ENCODE assay signal across 2 cellular contexts in genomic region chr4:107743532-107743931, GRCh38.
TF ChIP-seq lines count a peak whose summit lies in the region.

No MANE protein-coding gene starts in this region.

TF ChIP-seq in A549, 52 proteins besides CTCF, POLR2A, EP300 and RAD21:
- peak; percentile 83 for TF ChIP-seq MAFK (IDR thresholded peaks at IDR 0.05; ENCODE audit: partially characterized antibody)
- no peak for TF ChIP-seq ESRRA (IDR thresholded peaks at IDR 0.05; ENCODE audit: borderline replicate concordance, low read length)
- peak; percentile 80 for TF ChIP-seq NFE2L2 (conservative IDR thresholded peaks at IDR 0.05; ENCODE audit: low read length)

TF ChIP-seq in GM12878, 131 proteins besides CTCF, POLR2A, EP300 and RAD21:
- no peak for TF ChIP-seq MEF2A (IDR thresholded peaks at IDR 0.05; ENCODE audit: insufficient read depth, low read depth, low read length)
- TF ChIP-seq, protein P1, sequence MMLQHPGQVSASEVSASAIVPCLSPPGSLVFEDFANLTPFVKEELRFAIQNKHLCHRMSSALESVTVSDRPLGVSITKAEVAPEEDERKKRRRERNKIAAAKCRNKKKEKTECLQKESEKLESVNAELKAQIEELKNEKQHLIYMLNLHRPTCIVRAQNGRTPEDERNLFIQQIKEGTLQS (IDR thresholded peaks at IDR 0.05; ENCODE audit: borderline replicate concordance, extremely low read depth, low read depth, low read length), result no peak
- TF ChIP-seq BACH1 (IDR thresholded peaks at IDR 0.05; ENCODE audit: borderline replicate concordance), result peak; percentile 78
